In genomic region chr1:14759843-14760242, GRCh38 we compare ENCODE assay signal across 18 cellular contexts.
"Had no signal": no experiment of that assay in that cellular context is flagged by ENCODE, and none has a peak within 500 bp of the region (broad histone marks: within the 10 kb centered on the region; RNA-seq: fewer than 3 reads in every experiment).

No MANE protein-coding gene starts in this region.

- H3K36me3 Mint-ChIP-seq: naive B cell; stimulated activated memory B cell treated with anti-CD40 and anti-IgM and Interleukin-4, amounts not matched to agents 10 μg/mL and 1 μg/mL and 100 μg/mL, for 72 hours had no signal

- ATAC-seq: gastrocnemius medialis; heart right ventricle; left colon; left ventricle myocardium superior; psoas muscle; right lobe of liver; stimulated activated memory B cell treated with anti-CD40 and anti-IgM and Interleukin-4, amounts not matched to agents 10 μg/mL and 1 μg/mL and 100 μg/mL, for 72 hours had no signal

- H3K9me3 Mint-ChIP-seq: nephron; stimulated activated memory B cell treated with anti-CD40 and anti-IgM and Interleukin-4, amounts not matched to agents 10 μg/mL and 1 μg/mL and 100 μg/mL, for 72 hours; stimulated activated naive CD8-positive, alpha-beta T cell treated with anti-CD3 and anti-CD28 coated beads, Interleukin-15, Interleukin-2, amounts not matched to agents 100 ng/mL and 50 ng/mL, for 24 hours had no signal

- H3K4me1 Mint-ChIP-seq: stimulated activated memory B cell treated with anti-CD40 and anti-IgM and Interleukin-4, amounts not matched to agents 10 μg/mL and 1 μg/mL and 100 μg/mL, for 72 hours had no signal

- DNase-seq: effector memory CD4-positive, alpha-beta T cell; gastrocnemius medialis; heart right ventricle; hypothalamus; left colon; left ventricle myocardium superior; mesendoderm; naive B cell; psoas muscle; right lobe of liver; stimulated activated CD4-positive, alpha-beta T cell treated with anti-CD3 and anti-CD28 coated beads, Interleukin-4, amount 100 ng/mL, for 1 hour; stimulated activated CD8-positive, alpha-beta memory T cell treated with anti-CD3 and anti-CD28 coated beads, Interleukin-4, amount 100 ng/mL, for 48 hours; tibial artery had no signal

- H3K9me3 ChIP-seq: gastrocnemius medialis, heart right ventricle, neutrophil, psoas muscle, right lobe of liver, tibial artery had no signal

- H3K27me3 ChIP-seq: gastrocnemius medialis, neutrophil, right lobe of liver had no signal

- H3K4me1 ChIP-seq: gastrocnemius medialis, heart right ventricle, psoas muscle, right lobe of liver had no signal

- H3K27ac Mint-ChIP-seq: stimulated activated memory B cell treated with anti-CD40 and anti-IgM and Interleukin-4, amounts not matched to agents 10 μg/mL and 1 μg/mL and 100 μg/mL, for 72 hours; stimulated activated naive CD8-positive, alpha-beta T cell treated with anti-CD3 and anti-CD28 coated beads, Interleukin-15, Interleukin-2, amounts not matched to agents 100 ng/mL and 50 ng/mL, for 24 hours had no signal

- H3K36me3 ChIP-seq: gastrocnemius medialis, heart right ventricle, neutrophil, right lobe of liver, tibial artery had no signal

- H3K4me3 ChIP-seq: gastrocnemius medialis, heart right ventricle, lung, psoas muscle, right lobe of liver, tibial artery had no signal

- H3K27ac ChIP-seq: gastrocnemius medialis, heart right ventricle, neutrophil, psoas muscle, right lobe of liver, tibial artery had no signal

- H3K4me3 Mint-ChIP-seq: naive B cell; nephron; stimulated activated memory B cell treated with anti-CD40 and anti-IgM and Interleukin-4, amounts not matched to agents 10 μg/mL and 1 μg/mL and 100 μg/mL, for 72 hours; stimulated activated naive CD8-positive, alpha-beta T cell treated with anti-CD3 and anti-CD28 coated beads, Interleukin-15, Interleukin-2, amounts not matched to agents 100 ng/mL and 50 ng/mL, for 24 hours had no signal
